ENCODE assay signal across 8 cellular contexts in the genomic region with DNA sequence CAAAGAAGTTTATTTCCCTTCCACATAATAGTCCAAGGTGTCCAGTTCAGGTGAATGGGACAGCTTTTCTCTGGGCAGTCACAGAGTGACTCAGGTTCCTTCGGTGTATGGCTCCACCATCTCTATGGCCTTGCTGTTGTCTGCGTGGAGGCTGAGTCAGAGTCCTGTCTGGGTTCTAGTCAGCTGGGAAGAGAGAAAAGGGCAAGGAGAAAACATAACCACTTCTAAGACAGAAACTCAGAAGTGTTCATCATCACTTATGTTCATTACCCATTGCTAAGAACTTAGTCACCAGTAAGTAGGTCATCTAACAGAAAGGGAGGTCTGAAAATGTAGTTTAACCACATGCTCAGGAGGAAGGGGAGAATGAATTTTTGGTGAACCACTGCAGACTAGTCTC. TPM values are rescaled to one million over a fixed set of nuclear protein-coding genes. Genes with fewer than 3 reads are reported as not detected.
DNase-seq lines count a peak whose midpoint lies in the region; ATAC-seq and TF ChIP-seq lines count a peak whose summit lies in the region.

No MANE protein-coding gene starts in this region.

- TF ChIP-seq CTCF in progenitor cell of endocrine pancreas (IDR thresholded peaks at IDR 0.05; ENCODE audit: unreplicated experiment): no peak

- no peaks in the 10 kb centered on the region for H3K36me3 Mint-ChIP-seq in activated T-helper 17 cell treated with anti-CD3 and anti-CD28 coated beads, Interleukin-2, amount 50 U/mL, for 72 hours (ENCODE audit: low read depth)
- no peaks in the 10 kb centered on the region for H3K36me3 Mint-ChIP-seq in progenitor cell of endocrine pancreas (ENCODE audit: insufficient read depth)

- peak; percentile 7 for DNase-seq in activated gamma-delta T cell treated with anti-CD3 and anti-CD28 coated beads, Interleukin-2, amount 50 U/mL, for 16 hours (ENCODE audit: low read depth)
- DNase-seq in activated gamma-delta T cell (lab: John Stamatoyannopoulos, UW) (no peak), kidney tubule cell (ENCODE audit: low spot score) (peak; percentile 100), stromal cell of bone marrow (ENCODE audit: low read depth) (peak; percentile 72), NCI-H2196 (lab: John Stamatoyannopoulos, UW; ENCODE audit: unreplicated experiment) (no peak), progenitor cell of endocrine pancreas (ENCODE audit: low spot score, unreplicated experiment) (no peak)

- ATAC-seq in activated T-helper 17 cell treated with anti-CD3 and anti-CD28 coated beads, Interleukin-2, amount 50 U/mL, for 72 hours (replicated peaks): peak; percentile 99
- ATAC-seq in GM19351 (IDR thresholded peaks at IDR 0.05; ENCODE audit: unreplicated experiment): no peak

- peak overlapping the region; percentile 45 for H3K27ac Mint-ChIP-seq in activated T-helper 17 cell treated with anti-CD3 and anti-CD28 coated beads, Interleukin-2, amount 50 U/mL, for 72 hours
- no peak overlapping the region for H3K27ac Mint-ChIP-seq in progenitor cell of endocrine pancreas

- H3K27me3 Mint-ChIP-seq in activated T-helper 17 cell treated with anti-CD3 and anti-CD28 coated beads, Interleukin-2, amount 50 U/mL, for 72 hours: no peaks in the 10 kb centered on the region
- peaks cover 5% of the 10 kb centered on the region for H3K27me3 Mint-ChIP-seq in progenitor cell of endocrine pancreas

- peak overlapping the region; percentile 13 for H3K4me3 Mint-ChIP-seq in activated T-helper 17 cell treated with anti-CD3 and anti-CD28 coated beads, Interleukin-2, amount 50 U/mL, for 72 hours
- H3K4me3 Mint-ChIP-seq in progenitor cell of endocrine pancreas (ENCODE audit: low read depth): no peak overlapping the region

- H3K9me3 Mint-ChIP-seq in activated T-helper 17 cell treated with anti-CD3 and anti-CD28 coated beads, Interleukin-2, amount 50 U/mL, for 72 hours: no peaks in the 10 kb centered on the region
- H3K9me3 Mint-ChIP-seq in progenitor cell of endocrine pancreas (ENCODE audit: low read depth): peaks cover 4% of the 10 kb centered on the region

- peaks cover 5% of the 10 kb centered on the region for H3K4me1 Mint-ChIP-seq in activated T-helper 17 cell treated with anti-CD3 and anti-CD28 coated beads, Interleukin-2, amount 50 U/mL, for 72 hours
- H3K4me1 Mint-ChIP-seq in progenitor cell of endocrine pancreas (ENCODE audit: low read depth): no peaks in the 10 kb centered on the region

RNA-seq across cellular contexts. Expression of a gene that starts 32.4 kb away (rescaled TPM):
- total RNA-seq in activated T-helper 17 cell treated with anti-CD3 and anti-CD28 coated beads, Interleukin-2, amount 50 U/mL, for 72 hours: 10 to 100 TPM; 14.6 to 53.7 TPM
- total RNA-seq in progenitor cell of endocrine pancreas: 7.5 and 9.5 TPM in 2 replicates

Comparison
In these comparisons a context has a peak if more than half of its experiments do, and no peak if none do; other contexts are left out.
1. DNase-seq: peak in activated gamma-delta T cell treated with anti-CD3 and anti-CD28 coated beads, Interleukin-2, amount 50 U/mL, for 16 hours (single experiment), kidney tubule cell (single experiment) and stromal cell of bone marrow (single experiment); none in activated gamma-delta T cell (single experiment), NCI-H2196 (single experiment) and progenitor cell of endocrine pancreas (single experiment).